Comparison of ENCODE assay signal across 9 cellular contexts in genomic region chr12:6701078-6701768, GRCh38. TPM values are rescaled to one million over a fixed set of nuclear protein-coding genes. Genes with fewer than 3 reads are reported as not detected.
DNase-seq lines count a peak whose midpoint lies in the region; ATAC-seq and TF ChIP-seq lines count a peak whose summit lies in the region.
"Had no signal": no experiment of that assay in that cellular context is flagged by ENCODE, and none has a peak within 500 bp of the region (broad histone marks: within the 10 kb centered on the region; RNA-seq: fewer than 3 reads in every experiment).

No MANE protein-coding gene starts in this region.

- H3K9me3 Mint-ChIP-seq in IgD-negative memory B cell (peaks cover 0 to 3% (median 2%) of the 10 kb centered on the region in 3 donors), nephron (no peaks in the 10 kb centered on the region)

- H3K27me3 ChIP-seq in BJ (ENCODE audit: control insufficient read depth, insufficient read depth, low read length) (peaks cover 7% of the 10 kb centered on the region; the same call in 1 of the 2 replicates), colonic mucosa (peaks cover 28% of the 10 kb centered on the region)

- H3K27ac ChIP-seq in colonic mucosa, result no peak overlapping the region

- CTCF ChIA-PET in BJ (lab: Yijun Ruan, JAX), result no interaction called here

- no peak overlapping the region for H3K27ac Mint-ChIP-seq in IgD-negative memory B cell
- H3K27ac Mint-ChIP-seq in nephron, result peak overlapping the region in 2 of 3 experiments; percentile 2 to 70

- H3K4me3 Mint-ChIP-seq in IgD-negative memory B cell, result peak overlapping the region; percentile 46 to 83 (median 62)
- peak overlapping the region; percentile 79 to 86 (median 80) for H3K4me3 Mint-ChIP-seq in nephron

- H3K9ac ChIP-seq in colonic mucosa (ENCODE audit: low read depth in 2 of 2, low read length in 2 of 2), result peak overlapping the region in 1 of 2 donors; percentile 39

- H3K9me3 ChIP-seq in colonic mucosa, result no peaks in the 10 kb centered on the region

- POLR2A ChIA-PET in BJ (lab: Charles Lee), result no interaction called here

- H3K36me3 ChIP-seq in BJ (ENCODE audit: control insufficient read depth, insufficient read depth, low read length), result no peaks in the 10 kb centered on the region
- no peaks in the 10 kb centered on the region for H3K36me3 ChIP-seq in colonic mucosa

- no peaks in the 10 kb centered on the region for H3K36me3 Mint-ChIP-seq in IgD-negative memory B cell
- no peaks in the 10 kb centered on the region for H3K36me3 Mint-ChIP-seq in nephron (ENCODE audit: low read depth)

- H3K4me1 Mint-ChIP-seq in IgD-negative memory B cell (peaks cover 19 to 29% (median 25%) of the 10 kb centered on the region in 3 donors), nephron (peaks cover 8% of the 10 kb centered on the region)

- ATAC-seq in GM19023 (IDR thresholded peaks at IDR 0.05; ENCODE audit: unreplicated experiment) (no peak), HG02970 (IDR thresholded peaks at IDR 0.05; ENCODE audit: low FRiP score, unreplicated experiment) (no peak)

- TF ChIP-seq CTCF in BJ (IDR thresholded peaks at IDR 0.05; ENCODE audit: insufficient read depth, low read depth, low read length) (no peak), colonic mucosa (IDR thresholded peaks at IDR 0.05) (no peak), nephron (IDR thresholded peaks at IDR 0.05; ENCODE audit: unreplicated experiment in 3 of 3) (no peak)

- intact Hi-C loops in colonic mucosa (cut with DNase I), result no loop called here

- peaks cover 3% of the 10 kb centered on the region for H3K4me1 ChIP-seq in colonic mucosa

- peak overlapping the region; percentile 64 for H3K4me3 ChIP-seq in BJ (ENCODE audit: low read depth, low read length)
- H3K4me3 ChIP-seq in colonic mucosa, result peak overlapping the region; percentile 42

- no peak for DNase-seq in BJ (ENCODE audit: low read depth)
- no peak for DNase-seq in colonic mucosa
- no peak for DNase-seq in C1 segment of cervical spinal cord (lab: John Stamatoyannopoulos, UW)
- no peak for DNase-seq in NAMALWA (ENCODE audit: low spot score)

- H3K27me3 Mint-ChIP-seq in IgD-negative memory B cell (peaks cover 48% of the 10 kb centered on the region), nephron (ENCODE audit: low read depth) (peaks cover 55% of the 10 kb centered on the region)

RNA-seq across cellular contexts. Expression of gene PIANP, which starts 0.6 kb away (rescaled TPM):
- 0.44 and 0.59 TPM in 2 replicates for polyA plus RNA-seq in BJ (2011; rRNA removed)
- polyA minus RNA-seq in BJ (2011; rRNA and poly(A)+ RNA removed), result 0.24 and 1.3 TPM in 2 replicates
- not detected for polyA plus RNA-seq in IgD-negative memory B cell
- 1 to 10 TPM in 1 of 2 donors, under 1 TPM in 1; 0.44 to 1.2 TPM for total RNA-seq in colonic mucosa
- total RNA-seq: subcutaneous adipose tissue had no signal

RNA-seq across cellular contexts. Expression of gene ZNF384, which starts 12.0 kb away (rescaled TPM):
- 38.8 and 57.0 TPM in 2 replicates for polyA plus RNA-seq in BJ (2011; rRNA removed)
- 48.7 and 60.5 TPM in 2 replicates for polyA minus RNA-seq in BJ (2011; rRNA and poly(A)+ RNA removed)
- 32.5 TPM for polyA plus RNA-seq in IgD-negative memory B cell
- total RNA-seq in colonic mucosa, result 10 to 100 TPM; 50.0 to 53.6 TPM

RNA-seq across cellular contexts. Expression of gene COPS7A, which starts 22.6 kb away (rescaled TPM):
- polyA plus RNA-seq in BJ (2011; rRNA removed), result 128 and 200 TPM in 2 replicates
- 35.6 and 58.7 TPM in 2 replicates for polyA minus RNA-seq in BJ (2011; rRNA and poly(A)+ RNA removed)
- 36.8 TPM for polyA plus RNA-seq in IgD-negative memory B cell
- total RNA-seq in colonic mucosa, result 10 to 100 TPM; 33.3 to 47.6 TPM

RNA-seq across cellular contexts. Expression of gene ING4, which starts 38.3 kb away (rescaled TPM):
- polyA plus RNA-seq in BJ (2011; rRNA removed) (43.0 and 61.0 TPM in 2 replicates), IgD-negative memory B cell (76.6 TPM)
- polyA minus RNA-seq in BJ (2011; rRNA and poly(A)+ RNA removed), result 12.9 and 13.7 TPM in 2 replicates
- total RNA-seq in colonic mucosa, result 10 to 100 TPM; 20.0 to 33.8 TPM

RNA-seq across cellular contexts. Expression of gene MLF2, which starts 51.7 kb away (rescaled TPM):
- polyA plus RNA-seq in BJ (2011; rRNA removed) (287 and 345 TPM in 2 replicates), IgD-negative memory B cell (152 TPM)
- polyA minus RNA-seq in BJ (2011; rRNA and poly(A)+ RNA removed), result 107 and 132 TPM in 2 replicates
- total RNA-seq in colonic mucosa, result 100 to 1,000 TPM; 199 to 212 TPM

Comparison
In these comparisons a context has a peak if more than half of its experiments do, and no peak if none do; other contexts are left out.
1. H3K27ac Mint-ChIP-seq: peak in nephron (2 of 3); none in IgD-negative memory B cell (0 of 3).